ENCODE assay signal across 1 cellular context in the genomic region with DNA sequence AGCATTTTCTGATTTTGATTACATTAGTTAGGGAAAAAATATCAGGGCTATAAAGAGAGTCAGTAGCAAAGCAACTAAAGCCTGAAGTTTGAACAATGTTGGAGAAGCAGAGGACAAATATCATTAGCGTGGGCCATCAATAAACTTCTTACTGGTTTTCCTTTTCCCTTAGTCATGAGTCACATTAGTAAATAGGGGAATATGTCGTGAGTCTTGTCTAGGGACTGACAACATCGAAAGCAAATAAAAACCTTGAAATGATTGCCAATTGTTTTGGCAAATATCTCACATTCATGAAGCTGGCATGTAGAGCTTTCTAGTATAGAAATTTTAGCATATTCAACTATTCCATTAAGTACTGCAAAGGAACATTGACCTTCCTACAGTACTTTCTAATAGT.
TF ChIP-seq lines count a peak whose summit lies in the region.

No MANE protein-coding gene starts in this region.

TF ChIP-seq in GM23338, 12 proteins besides CTCF, POLR2A, EP300 and RAD21 (continued from another document):
- TF ChIP-seq, protein P1, sequence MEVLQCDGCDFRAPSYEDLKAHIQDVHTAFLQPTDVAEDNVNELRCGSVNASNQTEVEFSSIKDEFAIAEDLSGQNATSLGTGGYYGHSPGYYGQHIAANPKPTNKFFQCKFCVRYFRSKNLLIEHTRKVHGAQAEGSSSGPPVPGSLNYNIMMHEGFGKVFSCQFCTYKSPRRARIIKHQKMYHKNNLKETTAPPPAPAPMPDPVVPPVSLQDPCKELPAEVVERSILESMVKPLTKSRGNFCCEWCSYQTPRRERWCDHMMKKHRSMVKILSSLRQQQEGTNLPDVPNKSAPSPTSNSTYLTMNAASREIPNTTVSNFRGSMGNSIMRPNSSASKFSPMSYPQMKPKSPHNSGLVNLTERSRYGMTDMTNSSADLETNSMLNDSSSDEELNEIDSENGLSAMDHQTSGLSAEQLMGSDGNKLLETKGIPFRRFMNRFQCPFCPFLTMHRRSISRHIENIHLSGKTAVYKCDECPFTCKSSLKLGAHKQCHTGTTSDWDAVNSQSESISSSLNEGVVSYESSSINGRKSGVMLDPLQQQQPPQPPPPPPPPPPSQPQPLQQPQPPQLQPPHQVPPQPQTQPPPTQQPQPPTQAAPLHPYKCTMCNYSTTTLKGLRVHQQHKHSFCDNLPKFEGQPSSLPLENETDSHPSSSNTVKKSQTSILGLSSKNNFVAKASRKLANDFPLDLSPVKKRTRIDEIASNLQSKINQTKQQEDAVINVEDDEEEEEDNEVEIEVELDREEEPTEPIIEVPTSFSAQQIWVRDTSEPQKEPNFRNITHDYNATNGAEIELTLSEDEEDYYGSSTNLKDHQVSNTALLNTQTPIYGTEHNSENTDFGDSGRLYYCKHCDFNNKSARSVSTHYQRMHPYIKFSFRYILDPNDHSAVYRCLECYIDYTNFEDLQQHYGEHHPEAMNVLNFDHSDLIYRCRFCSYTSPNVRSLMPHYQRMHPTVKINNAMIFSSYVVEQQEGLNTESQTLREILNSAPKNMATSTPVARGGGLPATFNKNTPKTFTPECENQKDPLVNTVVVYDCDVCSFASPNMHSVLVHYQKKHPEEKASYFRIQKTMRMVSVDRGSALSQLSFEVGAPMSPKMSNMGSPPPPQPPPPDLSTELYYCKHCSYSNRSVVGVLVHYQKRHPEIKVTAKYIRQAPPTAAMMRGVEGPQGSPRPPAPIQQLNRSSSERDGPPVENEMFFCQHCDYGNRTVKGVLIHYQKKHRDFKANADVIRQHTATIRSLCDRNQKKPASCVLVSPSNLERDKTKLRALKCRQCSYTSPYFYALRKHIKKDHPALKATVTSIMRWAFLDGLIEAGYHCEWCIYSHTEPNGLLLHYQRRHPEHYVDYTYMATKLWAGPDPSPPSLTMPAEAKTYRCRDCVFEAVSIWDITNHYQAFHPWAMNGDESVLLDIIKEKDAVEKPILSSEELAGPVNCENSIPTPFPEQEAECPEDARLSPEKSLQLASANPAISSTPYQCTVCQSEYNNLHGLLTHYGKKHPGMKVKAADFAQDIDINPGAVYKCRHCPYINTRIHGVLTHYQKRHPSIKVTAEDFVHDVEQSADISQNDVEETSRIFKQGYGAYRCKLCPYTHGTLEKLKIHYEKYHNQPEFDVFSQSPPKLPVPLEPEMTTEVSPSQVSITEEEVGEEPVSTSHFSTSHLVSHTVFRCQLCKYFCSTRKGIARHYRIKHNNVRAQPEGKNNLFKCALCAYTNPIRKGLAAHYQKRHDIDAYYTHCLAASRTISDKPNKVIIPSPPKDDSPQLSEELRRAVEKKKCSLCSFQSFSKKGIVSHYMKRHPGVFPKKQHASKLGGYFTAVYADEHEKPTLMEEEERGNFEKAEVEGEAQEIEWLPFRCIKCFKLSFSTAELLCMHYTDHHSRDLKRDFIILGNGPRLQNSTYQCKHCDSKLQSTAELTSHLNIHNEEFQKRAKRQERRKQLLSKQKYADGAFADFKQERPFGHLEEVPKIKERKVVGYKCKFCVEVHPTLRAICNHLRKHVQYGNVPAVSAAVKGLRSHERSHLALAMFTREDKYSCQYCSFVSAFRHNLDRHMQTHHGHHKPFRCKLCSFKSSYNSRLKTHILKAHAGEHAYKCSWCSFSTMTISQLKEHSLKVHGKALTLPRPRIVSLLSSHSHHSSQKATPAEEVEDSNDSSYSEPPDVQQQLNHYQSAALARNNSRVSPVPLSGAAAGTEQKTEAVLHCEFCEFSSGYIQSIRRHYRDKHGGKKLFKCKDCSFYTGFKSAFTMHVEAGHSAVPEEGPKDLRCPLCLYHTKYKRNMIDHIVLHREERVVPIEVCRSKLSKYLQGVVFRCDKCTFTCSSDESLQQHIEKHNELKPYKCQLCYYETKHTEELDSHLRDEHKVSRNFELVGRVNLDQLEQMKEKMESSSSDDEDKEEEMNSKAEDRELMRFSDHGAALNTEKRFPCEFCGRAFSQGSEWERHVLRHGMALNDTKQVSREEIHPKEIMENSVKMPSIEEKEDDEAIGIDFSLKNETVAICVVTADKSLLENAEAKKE (CRISPR knock-in tag; IDR thresholded peaks at IDR 0.05): no peak
- TF ChIP-seq NANOG (IDR thresholded peaks at IDR 0.05; ENCODE audit: borderline replicate concordance) (no peak), EZH2phosphoT487 (IDR thresholded peaks at IDR 0.05; ENCODE audit: unreplicated experiment) (no peak), EZH2 (IDR thresholded peaks at IDR 0.05; ENCODE audit: low read depth, unreplicated experiment) (no peak), POLR2AphosphoS5 (IDR thresholded peaks at IDR 0.05; ENCODE audit: low read depth) (no peak), ZNF331 (CRISPR knock-in tag; IDR thresholded peaks at IDR 0.05; ENCODE audit: low read depth) (no peak), STAT1 (IDR thresholded peaks at IDR 0.05; ENCODE audit: unreplicated experiment) (no peak)
